Comparison of ENCODE assay signal across 8 cellular contexts in genomic region chr11:111937461-111937769, GRCh38. TPM values are rescaled to one million over a fixed set of nuclear protein-coding genes. Genes with fewer than 3 reads are reported as not detected.
DNase-seq lines count a peak whose midpoint lies in the region; ATAC-seq, FAIRE-seq and TF ChIP-seq lines count a peak whose summit lies in the region.

No MANE protein-coding gene starts in this region.

- no peaks in the 10 kb centered on the region for H3K9me3 ChIP-seq in upper lobe of right lung

- H3K4me1 ChIP-seq in upper lobe of right lung, result peaks cover 32% of the 10 kb centered on the region

- H3K27ac ChIP-seq in upper lobe of right lung, result peak overlapping the region; percentile 60

- H3K36me3 ChIP-seq in bronchial epithelial cell (ENCODE audit: control insufficient read depth, insufficient read depth, low read length), result no peaks in the 10 kb centered on the region
- no peaks in the 10 kb centered on the region for H3K36me3 ChIP-seq in upper lobe of right lung

- no peaks in the 10 kb centered on the region for H3K27me3 ChIP-seq in bronchial epithelial cell (ENCODE audit: control insufficient read depth, insufficient read depth, low read length)
- no peaks in the 10 kb centered on the region for H3K27me3 ChIP-seq in upper lobe of right lung

- ATAC-seq in Right ventricle myocardium inferior, result peak; percentile 1
- ATAC-seq in left cardiac atrium, result no peak
- no peak for ATAC-seq in upper lobe of right lung
- ATAC-seq in left lobe of liver, result no peak

- no peak for DNase-seq in Right ventricle myocardium inferior (ENCODE audit: missing footprints)
- no peak for DNase-seq in left cardiac atrium
- no peak for DNase-seq in bronchial epithelial cell (ENCODE audit: low read depth)
- DNase-seq in midbrain (lab: John Stamatoyannopoulos, UW), result peak; percentile 55
- no peak for DNase-seq in upper lobe of right lung
- DNase-seq in left lobe of liver (ENCODE audit: low spot score), result no peak
- no peak for DNase-seq in Ammon's horn (ENCODE audit: low spot score)
- DNase-seq in activated CD4-positive, alpha-beta T cell treated with anti-CD3 and anti-CD28 coated beads for 1 hour, result no peak

- FAIRE-seq in bronchial epithelial cell (lab: Jason Lieb, UNC), result no peak

- intact Hi-C loops in Right ventricle myocardium inferior (cut with DNase I) (no loop called here), left cardiac atrium (cut with DNase I) (loop anchor here (5.0 to 10.0 kb wide), 2 partner anchors 40 to 63 kb away; partner anchors contain the start of genes ALG9 (in 1 of the 2), CFAP68 (in 1 of the 2) and FDXACB1 (in 1 of the 2)), upper lobe of right lung (cut with DNase I) (no loop called here)

- H3K4me3 ChIP-seq in bronchial epithelial cell (ENCODE audit: low read depth, low read length) (peak overlapping the region; percentile 61), upper lobe of right lung (peak overlapping the region; percentile 71)

- TF ChIP-seq CTCF in bronchial epithelial cell (IDR thresholded peaks at IDR 0.05; ENCODE audit: insufficient read depth, low read length, severe bottlenecking), result no peak
- no peak for TF ChIP-seq CTCF in upper lobe of right lung (IDR thresholded peaks at IDR 0.05)

RNA-seq across cellular contexts. Expression of gene DIXDC1, which starts 0.3 kb away (rescaled TPM):
- total RNA-seq in Right ventricle myocardium inferior (20.7 TPM), left cardiac atrium (10 to 100 TPM; 19.5 to 28.1 TPM), bronchial epithelial cell (9.5 and 10.8 TPM in 2 replicates), upper lobe of right lung (15.2 TPM), left lobe of liver (7.2 TPM)

RNA-seq across cellular contexts. Expression of gene C11orf52, which starts 18.7 kb away (rescaled TPM):
- total RNA-seq in Right ventricle myocardium inferior (1.9 TPM), left cardiac atrium (1 to 10 TPM; 1.6 to 3.3 TPM), bronchial epithelial cell (0.26 and 2.3 TPM in 2 replicates), upper lobe of right lung (9.8 TPM), left lobe of liver (11.8 TPM)

RNA-seq across cellular contexts. Expression of gene HSPB2, which starts 24.9 kb away (rescaled TPM):
- 43.7 TPM for total RNA-seq in Right ventricle myocardium inferior
- total RNA-seq in left cardiac atrium, result 10 to 100 TPM; 37.3 to 49.6 TPM
- not detected in 2 replicates for total RNA-seq in bronchial epithelial cell
- total RNA-seq in upper lobe of right lung, result 9.2 TPM
- 0.13 TPM for total RNA-seq in left lobe of liver

RNA-seq across cellular contexts. Expression of gene CRYAB, which starts 25.8 kb away (rescaled TPM):
- total RNA-seq in Right ventricle myocardium inferior (7,453 TPM), left cardiac atrium (1,000 to 10,000 TPM; 4,044 to 4,265 TPM), bronchial epithelial cell (1.2 TPM in 1 of 2 replicates, not detected in the other), upper lobe of right lung (113 TPM), left lobe of liver (4.8 TPM)

RNA-seq across cellular contexts. Expression of gene CFAP68, which starts 58.1 kb away (rescaled TPM):
- total RNA-seq in Right ventricle myocardium inferior (27.2 TPM), left cardiac atrium (10 to 100 TPM; 17.1 to 22.2 TPM), bronchial epithelial cell (14.5 and 17.3 TPM in 2 replicates), upper lobe of right lung (20.0 TPM), left lobe of liver (12.5 TPM)

Comparison
In these comparisons a context has a peak if more than half of its experiments do, and no peak if none do; other contexts are left out.
1. intact Hi-C loops: an anchor here in left cardiac atrium (5.0 to 10.0 kb wide); none called in Right ventricle myocardium inferior and upper lobe of right lung.